1 cellular context compared by ENCODE assay signal in the genomic region with DNA sequence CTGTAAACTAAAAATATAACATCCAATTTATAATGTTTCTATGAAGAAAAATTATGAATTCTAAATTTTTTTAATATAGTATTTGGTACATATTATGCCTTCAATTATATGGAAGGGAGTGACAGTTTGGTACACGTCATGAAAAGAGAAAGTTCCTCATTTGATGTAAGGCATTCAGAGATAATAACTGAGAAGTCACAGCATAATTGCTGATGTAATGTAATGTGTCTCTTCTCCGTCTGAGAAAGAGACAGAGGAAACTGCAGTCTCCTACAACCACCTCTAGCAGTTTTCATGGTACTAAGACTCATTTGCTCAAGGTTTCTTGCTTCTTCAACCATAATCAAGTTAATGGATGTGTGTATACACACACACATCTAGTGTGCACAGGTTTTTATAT.
TF ChIP-seq lines count a peak whose summit lies in the region.

No MANE protein-coding gene starts in this region.

TF ChIP-seq in K562, 482 proteins besides CTCF, POLR2A, EP300 and RAD21:
- TF ChIP-seq, protein P1, sequence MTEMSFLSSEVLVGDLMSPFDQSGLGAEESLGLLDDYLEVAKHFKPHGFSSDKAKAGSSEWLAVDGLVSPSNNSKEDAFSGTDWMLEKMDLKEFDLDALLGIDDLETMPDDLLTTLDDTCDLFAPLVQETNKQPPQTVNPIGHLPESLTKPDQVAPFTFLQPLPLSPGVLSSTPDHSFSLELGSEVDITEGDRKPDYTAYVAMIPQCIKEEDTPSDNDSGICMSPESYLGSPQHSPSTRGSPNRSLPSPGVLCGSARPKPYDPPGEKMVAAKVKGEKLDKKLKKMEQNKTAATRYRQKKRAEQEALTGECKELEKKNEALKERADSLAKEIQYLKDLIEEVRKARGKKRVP (CRISPR knock-in tag; IDR thresholded peaks at IDR 0.05): 0 out of 2 replicates have a peak, but pooled peaks have one; percentile 19
- TF ChIP-seq, protein P2, sequence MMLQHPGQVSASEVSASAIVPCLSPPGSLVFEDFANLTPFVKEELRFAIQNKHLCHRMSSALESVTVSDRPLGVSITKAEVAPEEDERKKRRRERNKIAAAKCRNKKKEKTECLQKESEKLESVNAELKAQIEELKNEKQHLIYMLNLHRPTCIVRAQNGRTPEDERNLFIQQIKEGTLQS (IDR thresholded peaks at IDR 0.05): peak; percentile 42; the same call in 1 of the 2 replicates
- TF ChIP-seq, protein P2 (CRISPR knock-in tag; conservative IDR thresholded peaks at IDR 0.05): no peak
- TF ChIP-seq MAFK (IDR thresholded peaks at IDR 0.05; ENCODE audit: low read length): peak; percentile 28; the same call in 1 of the 2 replicates
- TF ChIP-seq POLR3G (IDR thresholded peaks at IDR 0.05; ENCODE audit: extremely low read depth, insufficient read length, insufficient replicate concordance): no peak
- peak; percentile 79 for TF ChIP-seq C11orf30 (IDR thresholded peaks at IDR 0.05; ENCODE audit: low read depth)
- TF ChIP-seq ARID1B (IDR thresholded peaks at IDR 0.05): no peak
- TF ChIP-seq MAFF (IDR thresholded peaks at IDR 0.05; ENCODE audit: low read length): peak; percentile 36; the same call in 1 of the 2 replicates
- peak; percentile 84 for TF ChIP-seq ZNF316 (IDR thresholded peaks at IDR 0.05)
- TF ChIP-seq ZNF175 (CRISPR knock-in tag; IDR thresholded peaks at IDR 0.05; ENCODE audit: low read depth): peak; percentile 22; the same call in 1 of the 2 replicates
- TF ChIP-seq POLR2H (tag; IDR thresholded peaks at IDR 0.05; ENCODE audit: low read depth): peak; percentile 33; the same call in 1 of the 2 replicates
- peak; percentile 41; the same call in 1 of the 2 replicates for TF ChIP-seq DMBX1 (CRISPR knock-in tag; IDR thresholded peaks at IDR 0.05; ENCODE audit: borderline replicate concordance)
- TF ChIP-seq, protein P3, sequence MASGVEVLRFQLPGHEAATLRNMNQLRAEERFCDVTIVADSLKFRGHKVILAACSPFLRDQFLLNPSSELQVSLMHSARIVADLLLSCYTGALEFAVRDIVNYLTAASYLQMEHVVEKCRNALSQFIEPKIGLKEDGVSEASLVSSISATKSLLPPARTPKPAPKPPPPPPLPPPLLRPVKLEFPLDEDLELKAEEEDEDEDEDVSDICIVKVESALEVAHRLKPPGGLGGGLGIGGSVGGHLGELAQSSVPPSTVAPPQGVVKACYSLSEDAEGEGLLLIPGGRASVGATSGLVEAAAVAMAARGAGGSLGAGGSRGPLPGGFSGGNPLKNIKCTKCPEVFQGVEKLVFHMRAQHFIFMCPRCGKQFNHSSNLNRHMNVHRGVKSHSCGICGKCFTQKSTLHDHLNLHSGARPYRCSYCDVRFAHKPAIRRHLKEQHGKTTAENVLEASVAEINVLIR (CRISPR knock-in tag; IDR thresholded peaks at IDR 0.05): 0 out of 2 replicates have a peak, but pooled peaks have one; percentile 36
- peak; percentile 78 for TF ChIP-seq CREB1 (IDR thresholded peaks at IDR 0.05)
- TF ChIP-seq CREB1 (CRISPR knock-in tag; IDR thresholded peaks at IDR 0.05): peak; percentile 52; the same call in 1 of the 2 replicates
- peak; percentile 33 for TF ChIP-seq MEIS2 (IDR thresholded peaks at IDR 0.05; ENCODE audit: partially characterized antibody)
- TF ChIP-seq TRIM24 (IDR thresholded peaks at IDR 0.05): 0 out of 4 replicates have a peak, but pooled peaks of 1 of the 2 experiments have one; percentile 7
- TF ChIP-seq MEF2A (IDR thresholded peaks at IDR 0.05; ENCODE audit: control insufficient read depth, low read depth, low read length): no peak
- TF ChIP-seq MTA3 (IDR thresholded peaks at IDR 0.05; ENCODE audit: borderline replicate concordance): 0 out of 2 replicates have a peak, but pooled peaks have one; percentile 37
- TF ChIP-seq ATF7 (IDR thresholded peaks at IDR 0.05): peak; percentile 61
- TF ChIP-seq KAT7 (CRISPR knock-in tag; IDR thresholded peaks at IDR 0.05; ENCODE audit: borderline replicate concordance): no peak
- peak; percentile 46 for TF ChIP-seq MAFG (tag; conservative IDR thresholded peaks at IDR 0.05)
- TF ChIP-seq HNRNPLL (IDR thresholded peaks at IDR 0.05; ENCODE audit: low read depth, low read length, poor library complexity, severe bottlenecking): no peak
- TF ChIP-seq GTF2A2 (tag; IDR thresholded peaks at IDR 0.05): no peak
- peak; percentile 92 for TF ChIP-seq CREM (IDR thresholded peaks at IDR 0.05; ENCODE audit: low read depth)
- TF ChIP-seq, protein P4, sequence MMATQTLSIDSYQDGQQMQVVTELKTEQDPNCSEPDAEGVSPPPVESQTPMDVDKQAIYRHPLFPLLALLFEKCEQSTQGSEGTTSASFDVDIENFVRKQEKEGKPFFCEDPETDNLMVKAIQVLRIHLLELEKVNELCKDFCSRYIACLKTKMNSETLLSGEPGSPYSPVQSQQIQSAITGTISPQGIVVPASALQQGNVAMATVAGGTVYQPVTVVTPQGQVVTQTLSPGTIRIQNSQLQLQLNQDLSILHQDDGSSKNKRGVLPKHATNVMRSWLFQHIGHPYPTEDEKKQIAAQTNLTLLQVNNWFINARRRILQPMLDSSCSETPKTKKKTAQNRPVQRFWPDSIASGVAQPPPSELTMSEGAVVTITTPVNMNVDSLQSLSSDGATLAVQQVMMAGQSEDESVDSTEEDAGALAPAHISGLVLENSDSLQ (IDR thresholded peaks at IDR 0.05): peak; percentile 41
- TF ChIP-seq, protein P5, sequence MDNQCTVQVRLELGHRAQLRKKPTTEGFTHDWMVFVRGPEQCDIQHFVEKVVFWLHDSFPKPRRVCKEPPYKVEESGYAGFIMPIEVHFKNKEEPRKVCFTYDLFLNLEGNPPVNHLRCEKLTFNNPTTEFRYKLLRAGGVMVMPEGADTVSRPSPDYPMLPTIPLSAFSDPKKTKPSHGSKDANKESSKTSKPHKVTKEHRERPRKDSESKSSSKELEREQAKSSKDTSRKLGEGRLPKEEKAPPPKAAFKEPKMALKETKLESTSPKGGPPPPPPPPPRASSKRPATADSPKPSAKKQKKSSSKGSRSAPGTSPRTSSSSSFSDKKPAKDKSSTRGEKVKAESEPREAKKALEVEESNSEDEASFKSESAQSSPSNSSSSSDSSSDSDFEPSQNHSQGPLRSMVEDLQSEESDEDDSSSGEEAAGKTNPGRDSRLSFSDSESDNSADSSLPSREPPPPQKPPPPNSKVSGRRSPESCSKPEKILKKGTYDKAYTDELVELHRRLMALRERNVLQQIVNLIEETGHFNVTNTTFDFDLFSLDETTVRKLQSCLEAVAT (IDR thresholded peaks at IDR 0.05): no peak
- TF ChIP-seq ATF1 (CRISPR knock-in tag; IDR thresholded peaks at IDR 0.05): no peak
- TF ChIP-seq ATF1 (tag; IDR thresholded peaks at IDR 0.05): peak; percentile 58; the same call in 1 of the 2 replicates
- peak; percentile 41; the same call in 1 of the 2 replicates for TF ChIP-seq NCOA1 (IDR thresholded peaks at IDR 0.05; ENCODE audit: low read depth)
- TF ChIP-seq TBL1XR1 (IDR thresholded peaks at IDR 0.05; ENCODE audit: low read length in 2 of 2): peak in 1 of 2 experiments; percentile 38; a peak in 1 of 4 replicates
- peak; percentile 27; the same call in 1 of the 2 replicates for TF ChIP-seq JUND (IDR thresholded peaks at IDR 0.05; ENCODE audit: borderline replicate concordance, low read depth, low read length)
- TF ChIP-seq JUND (tag; IDR thresholded peaks at IDR 0.05; ENCODE audit: borderline replicate concordance, low read depth, low read length): peak; percentile 37; the same call in 1 of the 3 replicates
- no peak for TF ChIP-seq CEBPG (CRISPR knock-in tag; IDR thresholded peaks at IDR 0.05)
- peak in 1 of 2 experiments; percentile 62; a peak in 2 of 4 replicates for TF ChIP-seq CEBPG (tag; conservative IDR thresholded peaks at IDR 0.05 in 1 of 2, IDR thresholded peaks at IDR 0.05 in 1 of 2)
